In genomic region chr1:155001438-155001687, GRCh38 we compare ENCODE assay signal across 8 cellular contexts.
DNase-seq lines count a peak whose midpoint lies in the region; ATAC-seq and TF ChIP-seq lines count a peak whose summit lies in the region.

No MANE protein-coding gene starts in this region.

- H3K4me1 ChIP-seq in HAP-1 = peaks cover 20% of the 10 kb centered on the region

- ATAC-seq in memory B cell (ENCODE audit: low read depth) (no peak), HG02610 (IDR thresholded peaks at IDR 0.05; ENCODE audit: unreplicated experiment) (no peak)

- CTCF ChIA-PET in HEK293T (lab: Yijun Ruan, JAX) = no interaction called here

- H3K27ac Mint-ChIP-seq in memory B cell = peak overlapping the region; percentile 86

- in situ Hi-C loops in HAP-1 (cut with MboI; ENCODE audit: low sequenced_read_pairs) = no loop called here
- in situ Hi-C loops in astrocyte of the spinal cord (cut with HindIII; ENCODE audit: low sequenced_read_pairs) = no loop called here

- peaks cover 40% of the 10 kb centered on the region for H3K4me1 Mint-ChIP-seq in memory B cell

- H3K36me3 ChIP-seq in HAP-1 (replicated peaks) = no peaks in the 10 kb centered on the region; the same call in 1 of the 2 replicates

- no peaks in the 10 kb centered on the region for H3K9me3 Mint-ChIP-seq in memory B cell

- peak overlapping the region; percentile 98 for H3K27ac ChIP-seq in 22Rv1

- H3K4me3 Mint-ChIP-seq in memory B cell = peak overlapping the region; percentile 99

- H3K36me3 Mint-ChIP-seq in memory B cell = no peaks in the 10 kb centered on the region

- DNase-seq in HAP-1 (ENCODE audit: low spot score in 2 of 2) (peak in 1 of 2 experiments; percentile 46), astrocyte of the spinal cord (ENCODE audit: low read depth, low spot score) (no peak), memory B cell (ENCODE audit: low spot score in 2 of 2) (peak in 1 of 2 donors; percentile 61), HEK293T (ENCODE audit: extremely low spot score) (no peak), iPS-NIHi11 (ENCODE audit: low spot score) (no peak)
- DNase-seq in stimulated activated CD4-positive, alpha-beta T cell treated with anti-CD3 and anti-CD28 coated beads, Interleukin-1b, Interleukin-23, amount 100 ng/mL, for 48 hours = no peak

- TF ChIP-seq CTCF in 22Rv1 (IDR thresholded peaks at IDR 0.05) (no peak), astrocyte of the spinal cord (IDR thresholded peaks at IDR 0.05; ENCODE audit: low read depth, low read length) (no peak)

- POLR2A ChIA-PET in HEK293T (lab: Yijun Ruan, JAX) = interaction anchor here (0.6 to 3.8 kb wide), 10 partner anchors 14 to 64 kb away, joined by 3 to 43 read pairs (median 4); partner anchors contain the start of genes ADAM15, FLAD1, PBXIP1 and PMVK

- H3K4me3 ChIP-seq in HAP-1 (peak overlapping the region; percentile 77), astrocyte of the spinal cord (ENCODE audit: low read depth, low read length) (peak overlapping the region; percentile 61)

- no peaks in the 10 kb centered on the region for H3K27me3 Mint-ChIP-seq in memory B cell

- H3K27me3 ChIP-seq in HAP-1 (ENCODE audit: low read depth) = no peaks in the 10 kb centered on the region

- H3K9me3 ChIP-seq in HAP-1 = no peaks in the 10 kb centered on the region

TF ChIP-seq in HEK293T, 16 proteins besides CTCF, POLR2A, EP300 and RAD21:
- TF ChIP-seq FOXA1 (IDR thresholded peaks at IDR 0.05) = no peak
- no peak for TF ChIP-seq PKNOX1 (IDR thresholded peaks at IDR 0.05)
- TF ChIP-seq SP1 (IDR thresholded peaks at IDR 0.05) = no peak
- TF ChIP-seq LEF1 (IDR thresholded peaks at IDR 0.05; ENCODE audit: borderline replicate concordance) = no peak
- TF ChIP-seq FOXM1 (IDR thresholded peaks at IDR 0.05; ENCODE audit: borderline replicate concordance) = no peak
